In the genomic region with DNA sequence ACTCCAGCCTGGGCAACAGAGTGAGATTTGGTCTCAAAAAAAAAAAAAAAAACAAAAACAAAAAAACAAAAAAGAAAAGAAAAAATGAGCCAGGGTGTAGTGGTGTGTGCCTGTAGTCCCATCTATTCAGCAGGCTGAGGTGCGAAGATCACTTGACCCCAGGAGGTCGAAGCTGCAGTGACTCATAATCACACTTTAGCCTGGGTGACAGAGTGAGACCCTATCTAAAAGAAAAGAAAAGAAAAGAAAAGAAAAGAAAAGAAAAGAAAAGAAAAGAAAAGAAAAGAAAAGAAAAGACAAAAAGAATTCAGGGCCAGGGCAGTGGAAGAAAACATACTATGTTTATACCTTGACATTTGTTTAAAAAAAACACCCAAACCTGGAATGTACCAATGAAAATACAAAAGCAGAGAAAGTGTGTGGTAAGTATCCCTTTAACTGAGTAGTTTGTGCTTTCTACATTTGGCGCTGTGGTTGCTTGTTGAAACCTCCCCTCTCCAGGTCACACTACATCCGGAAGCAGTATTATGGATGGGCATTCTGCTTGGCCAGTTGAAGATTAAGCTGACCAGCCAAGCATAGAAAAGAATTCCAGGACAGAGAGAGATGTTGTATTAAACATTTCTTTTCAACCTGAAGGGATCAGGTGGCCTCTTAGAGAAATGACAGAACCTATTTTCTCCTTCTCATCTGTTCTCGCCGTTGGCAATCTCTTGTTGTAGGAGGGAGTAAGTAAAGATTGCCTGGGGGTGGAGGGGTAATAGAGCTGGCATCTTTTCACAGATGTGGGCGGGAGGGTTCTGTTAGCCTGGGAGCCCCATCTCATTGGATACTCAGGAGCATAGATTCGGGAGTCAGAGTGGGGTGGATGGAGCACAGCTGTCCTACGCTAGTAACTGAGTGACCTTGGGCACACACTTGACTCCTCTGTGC, we compare ENCODE assay signal across 28 cellular contexts. TPM values are rescaled to one million over a fixed set of nuclear protein-coding genes. Genes with fewer than 3 reads are reported as not detected.
DNase-seq lines count a peak whose midpoint lies in the region; ATAC-seq and TF ChIP-seq lines count a peak whose summit lies in the region.
"Had no signal": no experiment of that assay in that cellular context is flagged by ENCODE, and none has a peak within 500 bp of the region (broad histone marks: within the 10 kb centered on the region; RNA-seq: fewer than 3 reads in every experiment).

No MANE protein-coding gene starts in this region.

- peaks cover 18% of the 10 kb centered on the region for H3K4me1 ChIP-seq in DND-41 (ENCODE audit: insufficient read depth, low read length)
- H3K4me1 ChIP-seq in OCI-LY7 (ENCODE audit: insufficient read depth, low read length, poor library complexity, severe bottlenecking) = peaks cover 17% of the 10 kb centered on the region
- H3K4me1 ChIP-seq: body of pancreas, left ventricle myocardium inferior, right atrium auricular region, tibial artery had no signal

- POLR2A ChIA-PET in OCI-LY7 (lab: Charles Lee) = interaction anchor here (0.6 kb wide), 1 partner anchor 68 kb away, joined by 3 read pairs; no protein-coding TSS in a partner anchor

- TF ChIP-seq CTCF in DND-41 (IDR thresholded peaks at IDR 0.05; ENCODE audit: borderline replicate concordance, extremely low read depth, low read length, poor library complexity, severe bottlenecking) (no peak), OCI-LY7 (conservative IDR thresholded peaks at IDR 0.05; ENCODE audit: low read length) (no peak)

- no peaks in the 10 kb centered on the region for H3K9me2 ChIP-seq in OCI-LY7 (ENCODE audit: insufficient read depth, low read length)

- no TSS peak for BruUV-seq in OCI-LY7 (replicated peaks; lab: Mats Ljungman, UMichigan)

- H3K27ac ChIP-seq in DND-41 (ENCODE audit: low read length) (no peak overlapping the region), OCI-LY7 (ENCODE audit: low read depth, low read length, poor library complexity, severe bottlenecking) (no peak overlapping the region)
- H3K27ac ChIP-seq: body of pancreas, GM23248, heart right ventricle, left ventricle myocardium inferior, ovary, right atrium auricular region, RWPE1, tibial artery, WERI-Rb-1 had no signal

- H3K27me3 ChIP-seq in DND-41 (ENCODE audit: insufficient read depth, low read length, poor library complexity) = no peaks in the 10 kb centered on the region
- H3K27me3 ChIP-seq: body of pancreas, ovary, right atrium auricular region had no signal

- ATAC-seq in DND-41 (ENCODE audit: insufficient read depth, low read depth) (no peak), HG03095 (IDR thresholded peaks at IDR 0.05; ENCODE audit: unreplicated experiment) (no peak)
- ATAC-seq: activated naive CD8-positive, alpha-beta T cell treated with anti-CD3 and anti-CD28 coated beads, Interleukin-2, amount 50 U/mL, for 24 hours; body of pancreas; heart right ventricle; SK-N-SH treated with all-trans-retinoic acid at 6 μM for 48 hours; stimulated activated naive CD8-positive, alpha-beta T cell treated with anti-CD3 and anti-CD28 coated beads, Interleukin-15, amount 100 ng/mL, for 72 hours had no signal

- no peaks in the 10 kb centered on the region for H3K79me2 ChIP-seq in DND-41 (ENCODE audit: insufficient read depth, low read length)
- H3K79me2 ChIP-seq in OCI-LY7 (ENCODE audit: insufficient read depth, low read depth, low read length) = no peaks in the 10 kb centered on the region

- H3K9me3 ChIP-seq in DND-41 (ENCODE audit: insufficient read depth, low read length, severe bottlenecking) (peaks cover under 1% of the 10 kb centered on the region), OCI-LY7 (ENCODE audit: low read length) (peaks cover 17% of the 10 kb centered on the region; the same call in 1 of the 2 replicates)
- H3K9me3 ChIP-seq: ovary, tibial artery had no signal

- H3K4me3 ChIP-seq in DND-41 (ENCODE audit: low read depth in 1 of 2, low read length in 2 of 2) (no peak overlapping the region), OCI-LY7 (ENCODE audit: low read depth, low read length, poor library complexity, severe bottlenecking) (no peak overlapping the region)
- H3K4me3 ChIP-seq: body of pancreas, GM23248, heart right ventricle, left ventricle myocardium inferior, ovary, right atrium auricular region, tibial artery had no signal

- no peak overlapping the region for H3K9ac ChIP-seq in DND-41 (ENCODE audit: low read depth, low read length)
- H3K9ac ChIP-seq: GM23248 had no signal

- CTCF ChIA-PET in OCI-LY7 (lab: Charles Lee; ENCODE audit: unreplicated experiment) = no interaction called here

- H3K36me3 ChIP-seq in DND-41 (ENCODE audit: insufficient read depth, low read length) = no peaks in the 10 kb centered on the region
- no peaks in the 10 kb centered on the region; the same call in 1 of the 2 replicates for H3K36me3 ChIP-seq in OCI-LY7 (ENCODE audit: insufficient read depth, low read length)
- H3K36me3 ChIP-seq: heart right ventricle, left ventricle myocardium inferior, ovary, right atrium auricular region, tibial artery, WERI-Rb-1 had no signal

- H3K4me2 ChIP-seq in DND-41 (ENCODE audit: insufficient read depth, low read length) (no peak overlapping the region), OCI-LY7 (ENCODE audit: low read length) (0 out of 2 replicates have a peak overlapping the region, but pooled peaks have one; percentile 11)

- peak overlapping the region; percentile 22; the same call in 1 of the 2 replicates for H2AFZ ChIP-seq in DND-41 (ENCODE audit: low read depth, low read length)
- peak overlapping the region; percentile 9; the same call in 1 of the 2 replicates for H2AFZ ChIP-seq in OCI-LY7 (ENCODE audit: low read length)
- H2AFZ ChIP-seq: GM23248 had no signal

- no peak for DNase-seq in DND-41
- DNase-seq in OCI-LY7 (ENCODE audit: low spot score) = no peak
- peak; percentile 39 for DNase-seq in glomerular visceral epithelial cell (ENCODE audit: extremely low spot score)
- DNase-seq in renal cortical epithelial cell (ENCODE audit: low read depth) = peak; percentile 76
- no peak for DNase-seq in KG1 (lab: John Stamatoyannopoulos, UW)
- DNase-seq in NCI-H1436 treated with DMSO at 0.1 percent for 48 hours (lab: John Stamatoyannopoulos, UW) = no peak
- DNase-seq: activated naive CD8-positive, alpha-beta T cell treated with anti-CD3 and anti-CD28 coated beads, Interleukin-2, amount 50 U/mL, for 24 hours; body of pancreas; CD4-positive, alpha-beta T cell; erythroblast; GM23248; heart right ventricle; left ventricle myocardium inferior; naive B cell; NCI-H1694 treated with DMSO at 0.1 percent for 48 hours; NCI-H2171; NCI-H524; ovary; stimulated activated CD4-positive, alpha-beta T cell treated with anti-CD3 and anti-CD28 coated beads, Interleukin-4, amount 100 ng/mL, for 4 hours; stimulated activated naive CD8-positive, alpha-beta T cell treated with anti-CD3 and anti-CD28 coated beads, Interleukin-15, amount 100 ng/mL, for 72 hours; T-helper 9 cell; tibial artery; WERI-Rb-1 had no signal

- intact Hi-C loops in OCI-LY7 (cut with micrococcal nuclease; ENCODE audit: unreplicated experiment) = no loop called here

- H4K20me1 ChIP-seq in DND-41 (ENCODE audit: insufficient read depth, low read length) = no peaks in the 10 kb centered on the region
- no peaks in the 10 kb centered on the region for H4K20me1 ChIP-seq in OCI-LY7 (ENCODE audit: insufficient read depth, low read length)

RNA-seq across cellular contexts. Expression of gene PRKCB, which starts 12.0 kb away (rescaled TPM):
- 21.0 and 24.2 TPM in 2 replicates for total RNA-seq in OCI-LY7 (2014; rRNA removed; shearing (Covaris generic))
- total RNA-seq in OCI-LY7 (2022) = 44.5 and 51.6 TPM in 2 replicates
- not detected in 2 replicates for total RNA-seq in renal cortical epithelial cell
- total RNA-seq: fibroblast of villous mesenchyme, GM23248 had no signal

Comparison
In these comparisons a context has a peak if more than half of its experiments do, and no peak if none do; other contexts are left out.
1. DNase-seq: peak in glomerular visceral epithelial cell (single experiment) and renal cortical epithelial cell (single experiment); none in DND-41 (single experiment), OCI-LY7 (single experiment), KG1 (single experiment) and NCI-H1436 treated with DMSO at 0.1 percent for 48 hours (single experiment).
2. RNA of gene PRKCB, which starts 12.0 kb away (total RNA-seq): 21.0 to 51.6 TPM in OCI-LY7; not detected in renal cortical epithelial cell; every median in the first group is over 10 times any median in the second.